29 cellular contexts compared by ENCODE assay signal in genomic region chr12:114529956-114530355, GRCh38.
"Had no signal": no experiment of that assay in that cellular context is flagged by ENCODE, and none has a peak within 500 bp of the region (broad histone marks: within the 10 kb centered on the region; RNA-seq: fewer than 3 reads in every experiment).

No MANE protein-coding gene starts in this region.

- H3K27me3 ChIP-seq: body of pancreas, breast epithelium, SJCRH30 had no signal

- H3K9me3 ChIP-seq: adrenal gland, body of pancreas, breast epithelium, SJCRH30 had no signal

- H3K36me3 ChIP-seq: adrenal gland, breast epithelium, SJCRH30 had no signal

- H3K4me1 ChIP-seq: adrenal gland, body of pancreas, breast epithelium, SJCRH30 had no signal

- DNase-seq: activated CD4-positive, alpha-beta T cell treated with anti-CD3 and anti-CD28 coated beads for 36 hours; activated CD4-positive, alpha-beta T cell treated with anti-CD3 and anti-CD28 coated beads, Interleukin-2, amount 10 ng/mL, durations not matched to agents 7 days and 5 days; activated CD4-positive, alpha-beta T cell treated with anti-CD3 and anti-CD28 coated beads, Interleukin-2, amount 50 U/mL, for 48 hours; activated CD8-positive, alpha-beta T cell treated with anti-CD3 and anti-CD28 coated beads, Interleukin-2, amount 10 ng/mL, durations not matched to agents 7 days and 5 days; activated gamma-delta T cell; activated naive CD4-positive, alpha-beta T cell treated with Interleukin-2 at 50 U/mL for 16 hours; activated T-cell treated with anti-CD3 and anti-CD28 coated beads, Interleukin-2, amount 50 U/mL, for 24 hours; adrenal gland; body of pancreas; caudate nucleus; cerebellar nuclear complex; NCI-H1105; NCI-H1417 treated with DMSO at 0.1 percent for 48 hours; NCI-H187 treated with DMSO at 0.1 percent for 48 hours; NCI-H2081; NCI-H2171 treated with DMSO at 0.1 percent for 48 hours; NCI-H226; NCI-H446 treated with DMSO at 0.1 percent for 48 hours; NCI-H524; NCI-H69; NCI-H82; SHP77; SJCRH30 had no signal

- ATAC-seq: activated CD4-positive, alpha-beta T cell treated with anti-CD3 and anti-CD28 coated beads for 36 hours; activated CD8-positive, alpha-beta T cell treated with anti-CD3 and anti-CD28 coated beads, Interleukin-2, amount 10 ng/mL, durations not matched to agents 7 days and 5 days; activated naive CD4-positive, alpha-beta T cell treated with anti-CD3 and anti-CD28 coated beads, Interleukin-2, amount 50 U/mL, for 72 hours; body of pancreas; Panc1 had no signal

- H3K4me3 ChIP-seq: adrenal gland, body of pancreas, breast epithelium, SJCRH30, SK-N-MC had no signal

- H3K27ac ChIP-seq: adrenal gland, body of pancreas, breast epithelium, SJCRH30, SK-N-MC had no signal

- FAIRE-seq: astrocyte, TTC549 had no signal
